1 cellular context compared by ENCODE assay signal in the genomic region with DNA sequence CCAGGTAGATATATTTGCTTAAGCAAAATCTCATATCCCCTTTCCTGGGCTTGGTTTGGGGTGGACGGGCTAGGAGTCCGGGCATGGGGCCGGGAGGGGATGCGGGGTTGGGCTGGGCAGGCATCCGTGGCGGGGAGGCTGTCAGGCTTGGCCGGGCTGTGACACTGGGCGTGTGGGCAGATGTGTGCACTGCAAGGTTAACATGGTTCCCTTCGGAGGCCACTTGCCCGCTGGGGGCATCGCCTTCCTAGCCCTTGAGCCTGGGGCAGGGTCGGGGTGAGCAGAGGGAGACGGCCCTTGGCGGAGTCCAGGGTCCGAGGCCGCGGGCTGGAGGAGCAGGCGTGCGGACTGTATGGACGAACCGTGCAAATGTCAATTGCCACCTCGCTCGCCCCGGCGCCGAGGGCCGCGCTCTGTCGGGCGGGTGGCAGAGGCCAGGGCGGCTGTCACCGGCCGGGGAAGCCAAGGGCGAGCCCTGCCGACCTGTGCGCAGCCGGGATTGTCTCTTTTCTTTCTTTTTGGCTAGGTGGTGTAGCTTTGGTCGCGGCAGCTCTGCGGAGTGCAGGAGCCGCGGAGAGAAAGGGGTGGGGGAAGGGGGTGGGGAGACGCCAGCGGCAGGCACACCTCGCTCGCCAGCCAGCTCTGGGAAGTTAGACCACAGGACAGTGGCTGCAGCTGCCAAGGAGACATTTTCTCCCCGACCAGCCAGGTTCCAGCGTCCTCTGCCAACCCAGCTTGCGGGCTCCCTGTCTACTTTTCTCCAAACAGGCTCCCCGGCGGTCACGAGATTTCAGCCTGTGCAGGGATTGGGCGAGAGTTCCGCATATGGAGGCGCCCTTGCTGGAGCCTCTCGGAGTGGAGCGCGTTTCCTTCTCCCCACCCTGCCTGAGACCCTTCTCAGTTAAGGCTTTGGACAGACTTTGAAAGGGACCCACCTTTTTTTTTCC.
TF ChIP-seq lines count a peak whose summit lies in the region.

No MANE protein-coding gene starts in this region.

TF ChIP-seq in HCT116, 20 proteins besides CTCF, POLR2A, EP300 and RAD21 (continued from another document):
- no peak for TF ChIP-seq FOSL1 (IDR thresholded peaks at IDR 0.05; ENCODE audit: low read depth)
- TF ChIP-seq, protein P1, sequence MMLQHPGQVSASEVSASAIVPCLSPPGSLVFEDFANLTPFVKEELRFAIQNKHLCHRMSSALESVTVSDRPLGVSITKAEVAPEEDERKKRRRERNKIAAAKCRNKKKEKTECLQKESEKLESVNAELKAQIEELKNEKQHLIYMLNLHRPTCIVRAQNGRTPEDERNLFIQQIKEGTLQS (IDR thresholded peaks at IDR 0.05): no peak
- no peak for TF ChIP-seq CEBPB (IDR thresholded peaks at IDR 0.05; ENCODE audit: low read depth)
- no peak for TF ChIP-seq CBX3 (IDR thresholded peaks at IDR 0.05; ENCODE audit: low read depth)
- no peak for TF ChIP-seq ELF1 (IDR thresholded peaks at IDR 0.05; ENCODE audit: borderline replicate concordance, low read depth)
- TF ChIP-seq, protein P2, sequence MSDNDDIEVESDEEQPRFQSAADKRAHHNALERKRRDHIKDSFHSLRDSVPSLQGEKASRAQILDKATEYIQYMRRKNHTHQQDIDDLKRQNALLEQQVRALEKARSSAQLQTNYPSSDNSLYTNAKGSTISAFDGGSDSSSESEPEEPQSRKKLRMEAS (IDR thresholded peaks at IDR 0.05): no peak; the same call in 1 of the 2 replicates
- TF ChIP-seq, protein P3, sequence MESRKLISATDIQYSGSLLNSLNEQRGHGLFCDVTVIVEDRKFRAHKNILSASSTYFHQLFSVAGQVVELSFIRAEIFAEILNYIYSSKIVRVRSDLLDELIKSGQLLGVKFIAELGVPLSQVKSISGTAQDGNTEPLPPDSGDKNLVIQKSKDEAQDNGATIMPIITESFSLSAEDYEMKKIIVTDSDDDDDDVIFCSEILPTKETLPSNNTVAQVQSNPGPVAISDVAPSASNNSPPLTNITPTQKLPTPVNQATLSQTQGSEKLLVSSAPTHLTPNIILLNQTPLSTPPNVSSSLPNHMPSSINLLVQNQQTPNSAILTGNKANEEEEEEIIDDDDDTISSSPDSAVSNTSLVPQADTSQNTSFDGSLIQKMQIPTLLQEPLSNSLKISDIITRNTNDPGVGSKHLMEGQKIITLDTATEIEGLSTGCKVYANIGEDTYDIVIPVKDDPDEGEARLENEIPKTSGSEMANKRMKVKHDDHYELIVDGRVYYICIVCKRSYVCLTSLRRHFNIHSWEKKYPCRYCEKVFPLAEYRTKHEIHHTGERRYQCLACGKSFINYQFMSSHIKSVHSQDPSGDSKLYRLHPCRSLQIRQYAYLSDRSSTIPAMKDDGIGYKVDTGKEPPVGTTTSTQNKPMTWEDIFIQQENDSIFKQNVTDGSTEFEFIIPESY (IDR thresholded peaks at IDR 0.05; ENCODE audit: extremely low read depth, insufficient replicate concordance, low read length): no peak
